18 cellular contexts compared by ENCODE assay signal in the genomic region with DNA sequence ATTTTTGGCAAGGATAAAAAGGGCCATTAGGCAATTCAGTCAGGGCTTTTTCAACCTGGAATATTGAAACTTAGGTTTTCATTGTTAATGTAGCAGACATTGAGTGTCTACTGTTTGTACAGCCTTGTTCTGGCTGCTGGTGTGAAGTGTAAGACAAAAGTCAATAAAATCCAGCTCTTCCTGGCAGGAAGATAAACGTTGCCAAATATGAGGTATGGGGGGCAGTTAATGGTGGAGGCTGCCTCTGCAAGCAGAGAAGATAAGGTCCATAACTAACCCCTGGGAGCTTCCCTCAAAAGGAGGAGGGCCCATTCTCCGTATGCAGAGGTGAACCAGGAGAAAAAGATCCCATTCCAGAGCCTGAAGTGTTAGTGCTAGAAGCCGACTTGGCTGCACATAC. TPM values are rescaled to one million over a fixed set of nuclear protein-coding genes. Genes with fewer than 3 reads are reported as not detected.
"Had no signal": no experiment of that assay in that cellular context is flagged by ENCODE, and none has a peak within 500 bp of the region (broad histone marks: within the 10 kb centered on the region; RNA-seq: fewer than 3 reads in every experiment).

No MANE protein-coding gene starts in this region.

- H3K4me1 ChIP-seq: ascending aorta, gastroesophageal sphincter, pancreas had no signal

- ATAC-seq: gastroesophageal sphincter; heart right ventricle; stimulated activated memory B cell treated with anti-CD40 and anti-IgM and Interleukin-4, amounts not matched to agents 10 μg/mL and 1 μg/mL and 100 μg/mL, for 72 hours had no signal

- H3K27ac Mint-ChIP-seq: activated naive CD4-positive, alpha-beta T cell treated with anti-CD3 and anti-CD28 coated beads for 36 hours; activated T-helper 2 cell treated with anti-CD3 and anti-CD28 coated beads, Interferon-gamma antibody, Interleukin-2, Interleukin-4, amounts not matched to agents 10 μg/mL and 5 μg/mL and 100 μg/mL, durations not matched to agents 14 hours and 24 hours and 36 hours; endodermal cell; stimulated activated memory B cell treated with anti-CD40 and anti-IgM and Interleukin-4, amounts not matched to agents 10 μg/mL and 1 μg/mL and 100 μg/mL, for 72 hours had no signal

- H3K36me3 ChIP-seq: ascending aorta, gastroesophageal sphincter, pancreas, vagina had no signal

- H3K4me3 Mint-ChIP-seq: activated naive CD4-positive, alpha-beta T cell treated with anti-CD3 and anti-CD28 coated beads for 36 hours; endodermal cell; naive B cell; stimulated activated memory B cell treated with anti-CD40 and anti-IgM and Interleukin-4, amounts not matched to agents 10 μg/mL and 1 μg/mL and 100 μg/mL, for 72 hours had no signal

- H3K27ac ChIP-seq: ascending aorta, gastroesophageal sphincter, heart right ventricle, pancreas, vagina had no signal

- DNase-seq: activated CD4-positive, alpha-beta T cell treated with anti-CD3 and anti-CD28 coated beads for 1 hour; activated CD4-positive, alpha-beta T cell treated with anti-CD3 and anti-CD28 coated beads, Interleukin-2, amount 50 U/mL, for 4 hours; activated naive CD4-positive, alpha-beta T cell treated with anti-CD3 and anti-CD28 coated beads for 36 hours; endodermal cell; erythroblast; heart right ventricle; mammary epithelial cell; naive B cell; pancreas; stimulated activated CD4-positive, alpha-beta T cell treated with anti-CD3 and anti-CD28 coated beads, Interleukin-12 subunit alpha, Interleukin-12 subunit beta, amount 100 ng/mL, for 4 hours; stimulated activated CD4-positive, alpha-beta T cell treated with anti-CD3 and anti-CD28 coated beads, Interleukin-2, amount 100 ng/mL, for 24 hours had no signal

- H3K4me1 Mint-ChIP-seq: endodermal cell; naive B cell; stimulated activated memory B cell treated with anti-CD40 and anti-IgM and Interleukin-4, amounts not matched to agents 10 μg/mL and 1 μg/mL and 100 μg/mL, for 72 hours had no signal

- H3K4me3 ChIP-seq: ascending aorta, gastroesophageal sphincter, heart right ventricle, pancreas, vagina had no signal

- H3K9me3 ChIP-seq: ascending aorta, gastroesophageal sphincter, heart right ventricle, pancreas, vagina had no signal

- H3K9me3 Mint-ChIP-seq: activated naive CD4-positive, alpha-beta T cell treated with anti-CD3 and anti-CD28 coated beads for 36 hours; activated T-helper 2 cell treated with anti-CD3 and anti-CD28 coated beads, Interferon-gamma antibody, Interleukin-2, Interleukin-4, amounts not matched to agents 10 μg/mL and 5 μg/mL and 100 μg/mL, durations not matched to agents 14 hours and 24 hours and 36 hours; endodermal cell had no signal

- H3K27me3 ChIP-seq: ascending aorta, heart right ventricle, pancreas, vagina had no signal

- H3K36me3 Mint-ChIP-seq: naive B cell; stimulated activated memory B cell treated with anti-CD40 and anti-IgM and Interleukin-4, amounts not matched to agents 10 μg/mL and 1 μg/mL and 100 μg/mL, for 72 hours had no signal

RNA-seq across cellular contexts. Expression of a gene that starts 19.5 kb away (rescaled TPM):
- total RNA-seq: activated naive CD4-positive, alpha-beta T cell treated with anti-CD3 and anti-CD28 coated beads for 36 hours; bronchial epithelial cell had no signal
- polyA plus RNA-seq: mammary epithelial cell had no signal

RNA-seq across cellular contexts. Expression of a gene that starts 19.7 kb away (rescaled TPM):
- total RNA-seq: activated naive CD4-positive, alpha-beta T cell treated with anti-CD3 and anti-CD28 coated beads for 36 hours; activated T-helper 2 cell treated with anti-CD3 and anti-CD28 coated beads, Interferon-gamma antibody, Interleukin-2, Interleukin-4, amounts not matched to agents 10 μg/mL and 5 μg/mL and 100 μg/mL, durations not matched to agents 14 hours and 24 hours and 36 hours; endodermal cell; mononuclear cell had no signal
- polyA plus RNA-seq: mammary epithelial cell had no signal

RNA-seq across cellular contexts. Expression of a gene that starts 45.9 kb away (rescaled TPM):
- total RNA-seq: activated naive CD4-positive, alpha-beta T cell treated with anti-CD3 and anti-CD28 coated beads for 36 hours; activated T-helper 2 cell treated with anti-CD3 and anti-CD28 coated beads, Interferon-gamma antibody, Interleukin-2, Interleukin-4, amounts not matched to agents 10 μg/mL and 5 μg/mL and 100 μg/mL, durations not matched to agents 14 hours and 24 hours and 36 hours; ascending aorta; bronchial epithelial cell; mononuclear cell had no signal
